Comparison of ENCODE assay signal across 11 cellular contexts in the genomic region with DNA sequence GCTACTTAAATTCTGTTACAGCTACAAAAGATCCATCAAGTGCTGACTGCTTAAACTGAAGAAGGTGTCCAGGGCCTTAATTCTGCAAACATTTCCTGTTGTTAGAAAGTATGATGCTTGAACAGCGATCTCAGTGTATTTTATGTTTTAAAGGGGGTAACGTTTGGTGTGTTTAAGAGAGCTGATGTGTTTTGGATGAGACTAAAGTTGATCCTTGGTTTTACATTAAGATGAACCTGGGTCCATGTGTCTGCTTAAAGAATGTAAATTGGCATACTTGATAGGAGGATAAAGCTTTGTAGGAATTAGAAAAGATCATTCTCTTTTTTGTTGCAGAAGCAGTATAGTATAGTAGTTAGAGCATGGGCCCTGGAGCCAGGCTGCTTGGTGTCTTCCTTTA. TPM values are rescaled to one million over a fixed set of nuclear protein-coding genes. Genes with fewer than 3 reads are reported as not detected.
DNase-seq lines count a peak whose midpoint lies in the region; ATAC-seq and TF ChIP-seq lines count a peak whose summit lies in the region.
"Had no signal": no experiment of that assay in that cellular context is flagged by ENCODE, and none has a peak within 500 bp of the region (broad histone marks: within the 10 kb centered on the region; RNA-seq: fewer than 3 reads in every experiment).

No MANE protein-coding gene starts in this region.

- peak overlapping the region in 6 of 12 donors; percentile 13 to 91 (median 69) for H3K27ac ChIP-seq in heart left ventricle

- H3K27me3 ChIP-seq in heart left ventricle, result no peaks in the 10 kb centered on the region

- DNase-seq in heart left ventricle (no peak), Right ventricle myocardium superior (no peak), fibroblast of villous mesenchyme (ENCODE audit: low read depth) (no peak), type B pancreatic cell (ENCODE audit: extremely low spot score, unreplicated experiment) (no peak)
- DNase-seq in activated CD4-positive, alpha-beta memory T cell treated with anti-CD3 and anti-CD28 coated beads, Interleukin-2, amount 10 ng/mL, durations not matched to agents 7 days and 5 days, result no peak
- DNase-seq in activated CD4-positive, CD25-positive, alpha-beta regulatory T cell treated with anti-CD3 and anti-CD28 coated beads, Interleukin-2, amount 50 U/mL, for 72 hours, result no peak
- DNase-seq: aorta, NCI-H1694 had no signal

- TF ChIP-seq POLR2A in heart left ventricle (IDR thresholded peaks at IDR 0.05), result no peak

- peaks cover 61% of the 10 kb centered on the region for H3K4me1 Mint-ChIP-seq in activated CD4-positive, alpha-beta memory T cell treated with anti-CD3 and anti-CD28 coated beads, Interleukin-2, amount 10 ng/mL, durations not matched to agents 7 days and 5 days
- peaks cover 51% of the 10 kb centered on the region for H3K4me1 Mint-ChIP-seq in type B pancreatic cell (ENCODE audit: unreplicated experiment)

- 39 to 55% (median 53%) methylated on average over 2 of the region's 2 CpGs for WGBS in heart left ventricle, 4 donors

- H3K9me3 ChIP-seq in heart left ventricle, result no peaks in the 10 kb centered on the region

- ATAC-seq in heart left ventricle (no peak), Right ventricle myocardium superior (ENCODE audit: poor library complexity) (no peak), HG03521 (IDR thresholded peaks at IDR 0.05; ENCODE audit: unreplicated experiment) (no peak), GM18517 (IDR thresholded peaks at IDR 0.05; ENCODE audit: unreplicated experiment) (no peak)
- ATAC-seq: sciatic nerve had no signal

- H3K36me3 ChIP-seq in heart left ventricle, result peaks cover 0 to 15% (median 4%) of the 10 kb centered on the region in 9 donors

- no peak overlapping the region for H3K27ac Mint-ChIP-seq in activated CD4-positive, alpha-beta memory T cell treated with anti-CD3 and anti-CD28 coated beads, Interleukin-2, amount 10 ng/mL, durations not matched to agents 7 days and 5 days
- no peak overlapping the region for H3K27ac Mint-ChIP-seq in type B pancreatic cell

- no peaks in the 10 kb centered on the region for H3K9me3 Mint-ChIP-seq in activated CD4-positive, alpha-beta memory T cell treated with anti-CD3 and anti-CD28 coated beads, Interleukin-2, amount 10 ng/mL, durations not matched to agents 7 days and 5 days
- H3K9me3 Mint-ChIP-seq in type B pancreatic cell, result no peaks in the 10 kb centered on the region

- H3K4me3 Mint-ChIP-seq in activated CD4-positive, alpha-beta memory T cell treated with anti-CD3 and anti-CD28 coated beads, Interleukin-2, amount 10 ng/mL, durations not matched to agents 7 days and 5 days, result peak overlapping the region; percentile 57
- peak overlapping the region; percentile 99 for H3K4me3 Mint-ChIP-seq in type B pancreatic cell

- CTCF ChIA-PET in activated CD4-positive, alpha-beta memory T cell treated with anti-CD3 and anti-CD28 coated beads, Interleukin-2, amount 10 ng/mL, durations not matched to agents 7 days and 5 days (lab: Charles Lee), result interaction anchor here (0.6 to 6.0 kb wide), 7 partner anchors 7 to 455 kb away, joined by 4 to 97 read pairs (median 6); no protein-coding TSS in a partner anchor

- H3K27me3 Mint-ChIP-seq in activated CD4-positive, alpha-beta memory T cell treated with anti-CD3 and anti-CD28 coated beads, Interleukin-2, amount 10 ng/mL, durations not matched to agents 7 days and 5 days, result no peaks in the 10 kb centered on the region
- peaks cover 12% of the 10 kb centered on the region for H3K27me3 Mint-ChIP-seq in type B pancreatic cell

- peaks cover 59% of the 10 kb centered on the region for H3K36me3 Mint-ChIP-seq in activated CD4-positive, alpha-beta memory T cell treated with anti-CD3 and anti-CD28 coated beads, Interleukin-2, amount 10 ng/mL, durations not matched to agents 7 days and 5 days (ENCODE audit: low read depth)
- peaks cover 13% of the 10 kb centered on the region for H3K36me3 Mint-ChIP-seq in type B pancreatic cell

- intact Hi-C loops in heart left ventricle (cut with DNase I), result no loop called here
- intact Hi-C loops in Right ventricle myocardium superior (cut with DNase I), result no loop called here

- POLR2A ChIA-PET in activated CD4-positive, alpha-beta memory T cell treated with anti-CD3 and anti-CD28 coated beads, Interleukin-2, amount 10 ng/mL, durations not matched to agents 7 days and 5 days (lab: Charles Lee), result interaction anchor here (0.8 to 10.2 kb wide), 7 partner anchors 10 to 70 kb away, joined by 3 to 374 read pairs (median 7); a partner anchor contains a TSS

- H3K4me3 ChIP-seq in heart left ventricle, result peak overlapping the region in 10 of 12 donors; percentile 76 to 95 (median 88)
- H3K4me3 ChIP-seq in fibroblast of villous mesenchyme (ENCODE audit: low read depth, low read length), result peak overlapping the region; percentile 75

- TF ChIP-seq CTCF in heart left ventricle (IDR thresholded peaks at IDR 0.05) (no peak), fibroblast of villous mesenchyme (IDR thresholded peaks at IDR 0.05; ENCODE audit: insufficient read depth, low read depth, low read length) (no peak), type B pancreatic cell (conservative IDR thresholded peaks at IDR 0.05) (no peak)

- H3K4me1 ChIP-seq in heart left ventricle, result peaks cover 17 to 74% (median 62%) of the 10 kb centered on the region in 12 donors

RNA-seq across cellular contexts. Expression of a gene that starts 3.6 kb away (rescaled TPM):
- total RNA-seq in heart left ventricle, result 10 to 100 TPM; 12.8 to 22.7 (median 18.4) TPM
- polyA plus RNA-seq in heart left ventricle, result 10 to 100 TPM; 19.9 to 23.4 TPM
- 15.1 TPM for total RNA-seq in Right ventricle myocardium superior
- total RNA-seq in activated CD4-positive, alpha-beta memory T cell treated with anti-CD3 and anti-CD28 coated beads, Interleukin-2, amount 10 ng/mL, durations not matched to agents 7 days and 5 days, result 10 to 100 TPM; 41.6 to 43.9 TPM
- total RNA-seq in fibroblast of villous mesenchyme, result 31.2 and 45.3 TPM in 2 replicates
- total RNA-seq in type B pancreatic cell (ENCODE audit: low replicate concordance), result 16.6 and 27.7 TPM in 2 replicates

RNA-seq across cellular contexts. Expression of a gene that starts 58.3 kb away (rescaled TPM):
- total RNA-seq in heart left ventricle, result 10 to 100 TPM in 2 of 9 donors, 1 to 10 TPM in 7; 2.1 to 21.0 (median 3.8) TPM
- 1 to 10 TPM in 1 of 2 donors, under 1 TPM in 1; 0.65 to 2.4 TPM for polyA plus RNA-seq in heart left ventricle
- 3.3 TPM for total RNA-seq in Right ventricle myocardium superior
- total RNA-seq in activated CD4-positive, alpha-beta memory T cell treated with anti-CD3 and anti-CD28 coated beads, Interleukin-2, amount 10 ng/mL, durations not matched to agents 7 days and 5 days, result 10 to 100 TPM; 36.4 to 36.5 TPM
- total RNA-seq in fibroblast of villous mesenchyme, result 17.1 and 35.8 TPM in 2 replicates
- 0.62 and 0.99 TPM in 2 replicates for total RNA-seq in type B pancreatic cell (ENCODE audit: low replicate concordance)
